Comparison of ENCODE assay signal across 24 cellular contexts in the genomic region with DNA sequence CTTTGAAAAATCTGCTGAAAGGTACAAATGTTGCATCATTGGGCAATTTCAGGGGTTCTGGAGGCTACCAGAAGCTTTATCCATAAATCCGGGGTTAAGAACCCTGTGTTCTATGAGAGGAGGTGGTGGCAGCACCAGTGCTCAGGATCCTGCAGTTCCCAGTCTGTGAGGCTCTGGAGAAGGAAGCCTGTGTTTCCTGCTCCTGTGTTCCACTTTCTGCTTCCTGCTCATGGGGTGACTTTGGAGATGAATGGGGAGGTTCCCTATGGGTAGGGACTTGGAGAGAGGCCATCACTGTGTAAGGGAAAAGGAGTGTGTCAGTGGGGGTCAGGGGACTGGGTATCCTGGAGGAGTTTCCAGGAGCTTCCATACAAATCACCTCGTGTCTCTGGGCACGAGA. TPM values are rescaled to one million over a fixed set of nuclear protein-coding genes. Genes with fewer than 3 reads are reported as not detected.
"Had no signal": no experiment of that assay in that cellular context is flagged by ENCODE, and none has a peak within 500 bp of the region (broad histone marks: within the 10 kb centered on the region; RNA-seq: fewer than 3 reads in every experiment).

No MANE protein-coding gene starts in this region.

- H3K27ac ChIP-seq: body of pancreas, coronary artery, gastrocnemius medialis, right atrium auricular region, SK-N-MC, upper lobe of right lung, WERI-Rb-1 had no signal

- H3K4me1 ChIP-seq: body of pancreas had no signal

- ATAC-seq: body of pancreas; esophagus mucosa; gastrocnemius medialis; natural killer cell treated with Interleukin-12 subunit alpha and Interleukin-12 subunit beta and Interleukin-15 and Interleukin-18, amount 100 ng/mL, for 72 hours; stimulated activated naive CD8-positive, alpha-beta T cell treated with anti-CD3 and anti-CD28 coated beads, Interleukin-15, amount 100 ng/mL, for 72 hours; upper lobe of right lung had no signal

- H3K27ac Mint-ChIP-seq: activated naive CD8-positive, alpha-beta T cell; immature natural killer cell; natural killer cell treated with Interleukin-12 subunit alpha and Interleukin-12 subunit beta and Interleukin-15 and Interleukin-18, amount 100 ng/mL, for 72 hours; progenitor cell of endocrine pancreas; stimulated activated naive CD8-positive, alpha-beta T cell treated with anti-CD3 and anti-CD28 coated beads, Interleukin-15, amount 100 ng/mL, for 72 hours had no signal

- DNase-seq: activated CD4-positive, alpha-beta T cell treated with anti-CD3 and anti-CD28 coated beads, Interleukin-2, amount 50 U/mL, for 4 hours; body of pancreas; effector CD4-positive, alpha-beta T cell; gastrocnemius medialis; heart left ventricle; immature natural killer cell; kidney glomerular epithelial cell; mesendoderm; stimulated activated naive CD8-positive, alpha-beta T cell treated with anti-CD3 and anti-CD28 coated beads, Interleukin-15, amount 100 ng/mL, for 72 hours; upper lobe of right lung; WERI-Rb-1 had no signal

- H3K4me3 Mint-ChIP-seq: activated naive CD8-positive, alpha-beta T cell; central memory CD8-positive, alpha-beta T cell; immature natural killer cell; natural killer cell treated with Interleukin-12 subunit alpha and Interleukin-12 subunit beta and Interleukin-15 and Interleukin-18, amount 100 ng/mL, for 72 hours; stimulated activated naive CD8-positive, alpha-beta T cell treated with anti-CD3 and anti-CD28 coated beads, Interleukin-15, amount 100 ng/mL, for 72 hours had no signal

- H3K36me3 ChIP-seq: gastrocnemius medialis, heart left ventricle, right atrium auricular region, upper lobe of right lung, WERI-Rb-1 had no signal

- H3K9me3 ChIP-seq: body of pancreas, gastrocnemius medialis, heart left ventricle, right atrium auricular region, upper lobe of right lung had no signal

- H3K4me1 Mint-ChIP-seq: central memory CD8-positive, alpha-beta T cell; immature natural killer cell; stimulated activated naive CD8-positive, alpha-beta T cell treated with anti-CD3 and anti-CD28 coated beads, Interleukin-15, amount 100 ng/mL, for 72 hours had no signal

- H3K4me3 ChIP-seq: body of pancreas, coronary artery, gastrocnemius medialis, heart left ventricle, right atrium auricular region, SK-N-MC, upper lobe of right lung had no signal

- H3K36me3 Mint-ChIP-seq: activated naive CD8-positive, alpha-beta T cell; natural killer cell treated with Interleukin-12 subunit alpha and Interleukin-12 subunit beta and Interleukin-15 and Interleukin-18, amount 100 ng/mL, for 72 hours had no signal

- H3K9me3 Mint-ChIP-seq: central memory CD8-positive, alpha-beta T cell; immature natural killer cell; natural killer cell treated with Interleukin-12 subunit alpha and Interleukin-12 subunit beta and Interleukin-15 and Interleukin-18, amount 100 ng/mL, for 72 hours; stimulated activated naive CD8-positive, alpha-beta T cell treated with anti-CD3 and anti-CD28 coated beads, Interleukin-15, amount 100 ng/mL, for 72 hours had no signal

- H3K27me3 ChIP-seq: gastrocnemius medialis, right atrium auricular region had no signal

RNA-seq across cellular contexts. Expression of a gene that starts 2.3 kb away (rescaled TPM):
- total RNA-seq: body of pancreas; esophagus mucosa; liver; natural killer cell treated with Interleukin-12 subunit alpha and Interleukin-12 subunit beta and Interleukin-15 and Interleukin-18, amount 100 ng/mL, for 72 hours; omental fat pad; right atrium auricular region; skeletal muscle tissue; T-helper 2 cell treated with Interferon-gamma antibody and Interleukin-4, amounts not matched to agents 100 ng/mL and 5 ng/mL, for 36 hours; temporal lobe; upper lobe of right lung had no signal

RNA-seq across cellular contexts. Expression of a gene that starts 21.0 kb away (rescaled TPM):
- total RNA-seq: body of pancreas; esophagus mucosa; heart left ventricle; liver; natural killer cell treated with Interleukin-12 subunit alpha and Interleukin-12 subunit beta and Interleukin-15 and Interleukin-18, amount 100 ng/mL, for 72 hours; omental fat pad; progenitor cell of endocrine pancreas; right atrium auricular region; skeletal muscle tissue; T-helper 2 cell treated with Interferon-gamma antibody and Interleukin-4, amounts not matched to agents 100 ng/mL and 5 ng/mL, for 36 hours; upper lobe of right lung had no signal
